ENCODE assay signal across 8 cellular contexts in genomic region chr5:132557425-132557805, GRCh38. TPM values are rescaled to one million over a fixed set of nuclear protein-coding genes. Genes with fewer than 3 reads are reported as not detected.
DNase-seq lines count a peak whose midpoint lies in the region; ATAC-seq lines count a peak whose summit lies in the region.

No MANE protein-coding gene starts in this region.

- intact Hi-C loops in Right ventricle myocardium superior (cut with DNase I) = no loop called here

- peak; percentile 40 for DNase-seq in NK-92 treated with Interleukin-12 subunit alpha and Interleukin-12 subunit beta, amount 100 ng/mL, for 24 hours (lab: John Stamatoyannopoulos, UW)
- no peak for DNase-seq in NK-92 (lab: John Stamatoyannopoulos, UW; ENCODE audit: unreplicated experiment)
- peak; percentile 83 for DNase-seq in NCI-H69 (lab: John Stamatoyannopoulos, UW)
- peak; percentile 72 for DNase-seq in activated effector memory CD4-positive, alpha-beta T cell treated with anti-CD3 and anti-CD28 coated beads, Interleukin-2, amount 50 U/mL, for 16 hours
- DNase-seq in Right ventricle myocardium superior = peak; percentile 43
- peak; percentile 15 for DNase-seq in pons (ENCODE audit: low spot score)
- DNase-seq in NCI-H1694 treated with DMSO at 0.1 percent for 48 hours (lab: John Stamatoyannopoulos, UW) = no peak

- ATAC-seq in HG02571 (IDR thresholded peaks at IDR 0.05; ENCODE audit: unreplicated experiment) (peak; percentile 32), Right ventricle myocardium superior (ENCODE audit: poor library complexity) (peak; percentile 65)

RNA-seq across cellular contexts. Expression of gene RAD50, which starts 0.6 kb away (rescaled TPM):
- total RNA-seq in Right ventricle myocardium superior = 33.1 TPM

RNA-seq across cellular contexts. Expression of gene IL5, which starts 14.1 kb away (rescaled TPM):
- total RNA-seq in Right ventricle myocardium superior = not detected

Comparison
In these comparisons a context has a peak if more than half of its experiments do, and no peak if none do; other contexts are left out.
1. DNase-seq: peak in NK-92 treated with Interleukin-12 subunit alpha and Interleukin-12 subunit beta, amount 100 ng/mL, for 24 hours (single experiment), NCI-H69 (single experiment), activated effector memory CD4-positive, alpha-beta T cell treated with anti-CD3 and anti-CD28 coated beads, Interleukin-2, amount 50 U/mL, for 16 hours (single experiment), Right ventricle myocardium superior (single experiment) and pons (single experiment); none in NK-92 (single experiment) and NCI-H1694 treated with DMSO at 0.1 percent for 48 hours (single experiment).